In genomic region chr7:99504281-99504602, GRCh38 we compare ENCODE assay signal across 8 cellular contexts. TPM values are rescaled to one million over a fixed set of nuclear protein-coding genes. Genes with fewer than 3 reads are reported as not detected.
A peak's percentile ranks its signal among the peaks of the same experiment; 100 is the strongest.
DNase-seq lines count a peak whose midpoint lies in the region; ATAC-seq, FAIRE-seq and TF ChIP-seq lines count a peak whose summit lies in the region.

No MANE protein-coding gene starts in this region.

- H3K56ac ChIP-seq in H1 (replicated peaks; ENCODE audit: insufficient read length, low read depth, low read length) = no peak overlapping the region

- H3K79me1 ChIP-seq in H1 (ENCODE audit: low read depth, low read length) = no peaks in the 10 kb centered on the region

- POLR2A ChIA-PET in PC-9 (lab: Charles Lee; ENCODE audit: unreplicated experiment) (interaction anchor here (0.5 to 1.1 kb wide), 6 partner anchors 10 to 1034 kb away, joined by 3 to 5 read pairs (median 3); partner anchors contain the start of gene ZNF655), H1 (lab: Charles Lee; ENCODE audit: partially characterized antibody) (interaction anchor here (0.8 to 3.2 kb wide), 16 partner anchors 9 to 95 kb away, joined by 3 to 26 read pairs (median 6); partner anchors contain the start of genes ATP5MF, BUD31, FAM200A and PDAP1)

- H3K4me2 ChIP-seq in PC-9 (peak overlapping the region; percentile 91), H1 (ENCODE audit: insufficient read depth in 1 of 2, low read depth in 2 of 2, low read length in 2 of 2) (peak overlapping the region; percentile 47 to 62)

- TF ChIP-seq POLR2A in H1 (IDR thresholded peaks at IDR 0.05; ENCODE audit: control extremely low read depth in 1 of 2, low read depth in 2 of 2, low read length in 2 of 2) = no peak

- ATAC-seq in Right ventricle myocardium inferior = no peak

- no peak overlapping the region for H4K8ac ChIP-seq in H1 (ENCODE audit: extremely low read depth, insufficient read depth, low read length)

- DNase-seq in cardiac muscle cell (ENCODE audit: low read depth in 1 of 2, low spot score in 1 of 2) = peak in 1 of 2 donors; percentile 99
- DNase-seq in Right ventricle myocardium inferior (ENCODE audit: missing footprints) = no peak
- DNase-seq in PC-9 = peak in 1 of 2 experiments; percentile 90
- peak; percentile 94 to 97 for DNase-seq in H1 (ENCODE audit: low read depth in 1 of 2, low spot score in 2 of 2)
- DNase-seq in neural crest cell (ENCODE audit: low read depth, low spot score) = peak; percentile 99
- DNase-seq in cerebellar nuclear complex (lab: John Stamatoyannopoulos, UW) = no peak
- no peak for DNase-seq in activated effector memory CD4-positive, alpha-beta T cell treated with anti-CD3 and anti-CD28 coated beads, Interleukin-2, amount 50 U/mL, for 16 hours
- no peak for DNase-seq in effector CD8-positive, alpha-beta T cell (lab: John Stamatoyannopoulos, UW)

- BruUV-seq in PC-9 (replicated peaks; lab: Mats Ljungman, UMichigan) = no TSS peak

- no peak overlapping the region for H2BK20ac ChIP-seq in H1 (ENCODE audit: low read length)

- H4K91ac ChIP-seq in H1 (replicated peaks; ENCODE audit: insufficient read length, low read length) = no peak overlapping the region

- no peak overlapping the region for H2BK12ac ChIP-seq in H1 (ENCODE audit: low read depth, low read length)

- no peak for TF ChIP-seq RAD21 in H1 (IDR thresholded peaks at IDR 0.05 in 1 of 2, conservative IDR thresholded peaks at IDR 0.05 in 1 of 2; ENCODE audit: low read depth in 2 of 2, low read length in 2 of 2)

- H3K18ac ChIP-seq in H1 (ENCODE audit: extremely low read depth, low read length) = no peak overlapping the region

- no peak overlapping the region for H3K23ac ChIP-seq in H1 (ENCODE audit: insufficient read length)

- no peak overlapping the region for H4K5ac ChIP-seq in H1 (ENCODE audit: insufficient read length, low read depth, low read length)

- intact Hi-C loops in Right ventricle myocardium inferior (cut with DNase I) = loop anchor here (2.0 to 5.0 kb wide), 3 partner anchors 31 to 65 kb away; partner anchors contain the start of genes CPSF4, FAM200A, PTCD1 and ZNF789
- intact Hi-C loops in PC-9 (cut with micrococcal nuclease; ENCODE audit: unreplicated experiment) = loop anchor here (2.0 kb wide), 1 partner anchor 59 kb away; no protein-coding TSS in a partner anchor

- no peak for FAIRE-seq in H1 (lab: Jason Lieb, UNC)

- H3K23me2 ChIP-seq in H1 (ENCODE audit: low read depth, low read length) = peaks cover 5% of the 10 kb centered on the region; the same call in 1 of the 2 replicates

- H3K9me2 ChIP-seq in PC-9 (ENCODE audit: insufficient read depth) = no peaks in the 10 kb centered on the region

- peaks cover 39% of the 10 kb centered on the region for H3K4me1 Mint-ChIP-seq in neural crest cell

- H2AK5ac ChIP-seq in H1 (ENCODE audit: low read depth, low read length) = no peak overlapping the region

- H2BK5ac ChIP-seq in H1 (ENCODE audit: low read depth, low read length) = peak overlapping the region; percentile 96; the same call in 1 of the 2 replicates

- WGBS in H1 (ENCODE audit: extremely low coverage in 1 of 2, insufficient coverage in 1 of 2, insufficient read length in 1 of 2, insufficient replicate concordance in 2 of 2, low coverage in 1 of 2, low lambda C conversion rate in 2 of 2, missing lambda C conversion rate in 1 of 2), 2 experiments = 14% methylated on average over 19 of the region's 19 CpGs; no CpG with 5 or more reads in 1 of the 2 experiments

- no peak for TF ChIP-seq EP300 in H1 (IDR thresholded peaks at IDR 0.05; ENCODE audit: borderline replicate concordance in 1 of 2, low read depth in 2 of 2, low read length in 2 of 2)

- CTCF ChIA-PET in PC-9 (lab: Charles Lee) = no interaction called here
- CTCF ChIA-PET in H1 (lab: Charles Lee; ENCODE audit: partially characterized antibody) = interaction anchor here (1.1 kb wide), 1 partner anchor 12 kb away, joined by 4 read pairs; no protein-coding TSS in a partner anchor

- H3K9me3 Mint-ChIP-seq in neural crest cell = no peaks in the 10 kb centered on the region

- no peak overlapping the region for H2BK15ac ChIP-seq in H1 (ENCODE audit: low read length)

- 0 out of 2 replicates have a peak, but pooled peaks cover 9% of the 10 kb centered on the region for H3F3A ChIP-seq in PC-9 (ENCODE audit: insufficient read depth, low read depth)

- H2BK120ac ChIP-seq in H1 (replicated peaks; ENCODE audit: low read depth, low read length) = no peak overlapping the region

- H3K36me3 Mint-ChIP-seq in neural crest cell (ENCODE audit: low read depth) = peaks cover 2% of the 10 kb centered on the region

- no peak for TF ChIP-seq CTCF in cardiac muscle cell (IDR thresholded peaks at IDR 0.05; ENCODE audit: low read depth, low read length)
- no peak for TF ChIP-seq CTCF in PC-9 (conservative IDR thresholded peaks at IDR 0.05)
- no peak for TF ChIP-seq CTCF in H1 (IDR thresholded peaks at IDR 0.05; ENCODE audit: control extremely low read depth in 1 of 3, insufficient read depth in 1 of 3, low read depth in 1 of 3, low read length in 3 of 3)
- TF ChIP-seq CTCF in neural crest cell (conservative IDR thresholded peaks at IDR 0.05) = no peak

- H3K9ac ChIP-seq in H1 (replicated peaks in 1 of 4; ENCODE audit: extremely low read depth in 1 of 4, low read depth in 3 of 4, low read length in 3 of 4) = no peak overlapping the region; a peak in 2 of 7 replicates

- peak overlapping the region; percentile 99 for H3K27ac Mint-ChIP-seq in neural crest cell (ENCODE audit: unreplicated experiment)

- H3K27ac ChIP-seq in cardiac muscle cell (peak overlapping the region; percentile 87), PC-9 (no peak overlapping the region), H1 (ENCODE audit: low read depth, low read length) (no peak overlapping the region)

- H3K27me3 Mint-ChIP-seq in neural crest cell (ENCODE audit: low read depth) = no peaks in the 10 kb centered on the region

- H3K27me3 ChIP-seq in cardiac muscle cell = no peaks in the 10 kb centered on the region
- H3K27me3 ChIP-seq in PC-9 (ENCODE audit: insufficient read depth, low read depth) = no peaks in the 10 kb centered on the region
- H3K27me3 ChIP-seq in H1 (replicated peaks in 1 of 4; ENCODE audit: control insufficient read depth in 3 of 4, extremely low read depth in 1 of 4, insufficient read depth in 3 of 4, low read length in 3 of 4) = no peaks in the 10 kb centered on the region

- no peak overlapping the region for H3K4ac ChIP-seq in H1 (replicated peaks; ENCODE audit: insufficient read length, low read depth, low read length)

- H3K79me2 ChIP-seq in PC-9 (ENCODE audit: low read depth) = peaks cover 35% of the 10 kb centered on the region
- peaks cover 0 to 30% of the 10 kb centered on the region in 2 experiments; a peak in 3 of 4 replicates for H3K79me2 ChIP-seq in H1 (ENCODE audit: control insufficient read depth in 1 of 2, insufficient read depth in 2 of 2, low read length in 2 of 2)

- peak overlapping the region; percentile 92 for H3K4me3 ChIP-seq in cardiac muscle cell
- peak overlapping the region; percentile 71 for H3K4me3 ChIP-seq in PC-9
- H3K4me3 ChIP-seq in H1 (ENCODE audit: extremely low read depth in 1 of 4, insufficient read depth in 2 of 4, low read depth in 3 of 4, low read length in 4 of 4) = peak overlapping the region; percentile 89 to 97 (median 94)

- H3K36me3 ChIP-seq in cardiac muscle cell = no peaks in the 10 kb centered on the region
- 0 out of 2 replicates have a peak, but pooled peaks cover 3% of the 10 kb centered on the region for H3K36me3 ChIP-seq in PC-9 (ENCODE audit: low read depth)
- no peaks in the 10 kb centered on the region; a peak in 1 of 8 replicates for H3K36me3 ChIP-seq in H1 (ENCODE audit: control insufficient read depth in 2 of 4, insufficient read depth in 4 of 4, low read length in 3 of 4)

- peak overlapping the region; percentile 98 for H3K4me3 Mint-ChIP-seq in neural crest cell

- H2AFZ ChIP-seq in PC-9 (peak overlapping the region; percentile 84), H1 (ENCODE audit: low read length) (0 out of 2 replicates have a peak overlapping the region, but pooled peaks have one; percentile 44)

- H3K14ac ChIP-seq in H1 (ENCODE audit: insufficient read length) = no peak overlapping the region

- H3K4me1 ChIP-seq in cardiac muscle cell (ENCODE audit: low read depth) (peaks cover 17% of the 10 kb centered on the region), PC-9 (replicated peaks; ENCODE audit: insufficient read depth) (peaks cover 14% of the 10 kb centered on the region), H1 (replicated peaks in 1 of 4; ENCODE audit: control insufficient read depth in 3 of 4, insufficient read depth in 4 of 4, low read length in 3 of 4) (peaks cover 0 to 7% (median 4%) of the 10 kb centered on the region in 4 experiments; a peak in 5 of 7 replicates)

- H4K20me1 ChIP-seq in PC-9 (ENCODE audit: insufficient read depth) = no peaks in the 10 kb centered on the region; the same call in 1 of the 2 replicates
- H4K20me1 ChIP-seq in H1 (replicated peaks in 1 of 2; ENCODE audit: control insufficient read depth in 1 of 2, insufficient read depth in 2 of 2, low read length in 2 of 2) = peaks cover 3% of the 10 kb centered on the region in 2 experiments

- H3K9me3 ChIP-seq in cardiac muscle cell (ENCODE audit: low read depth) (no peaks in the 10 kb centered on the region), PC-9 (ENCODE audit: insufficient read depth, low read depth) (no peaks in the 10 kb centered on the region), H1 (ENCODE audit: insufficient read depth in 2 of 2, low read depth in 1 of 2, low read length in 1 of 2) (no peaks in the 10 kb centered on the region)

RNA-seq across cellular contexts. Expression of gene ZKSCAN5, which starts 0.2 kb away (rescaled TPM):
- total RNA-seq in cardiac muscle cell = 13.2 and 17.6 TPM in 2 replicates
- polyA plus RNA-seq in cardiac muscle cell = 6.2 and 12.0 TPM in 2 replicates
- total RNA-seq in Right ventricle myocardium inferior = 6.7 TPM
- 10.0 and 13.2 TPM in 2 replicates for total RNA-seq in PC-9 (2021)
- total RNA-seq in H1 (2021; fragmentation: NEBNext Ultra II Directional; extraction: Animal tissue kit (Norgen Biotek cat#: 25700)) = 12.9 and 13.5 TPM in 2 replicates
- 4.3 and 5.3 TPM in 2 replicates for polyA plus RNA-seq in H1 (2011; rRNA removed)
- 7.4 TPM for polyA plus RNA-seq in H1 (2011; cell fraction: cytosol; rRNA removed)
- polyA plus RNA-seq in H1 (2011; cell fraction: nucleus; rRNA removed) = 7.8 TPM
- polyA plus RNA-seq in H1 (2012, experiment 1 of 2) = 9.3 to 11.7 TPM (median 10.3 TPM) in 4 replicates
- polyA plus RNA-seq in H1 (2012, experiment 2 of 2) = 1.1 TPM
- 8.4 TPM for polyA plus RNA-seq in H1 (2013, experiment 1 of 2)
- polyA plus RNA-seq in H1 (2013, experiment 2 of 2) = 8.9 TPM
- 23.9 TPM in 2 replicates for polyA minus RNA-seq in H1 (2011; rRNA and poly(A)+ RNA removed)
- polyA minus RNA-seq in H1 (2011; cell fraction: cytosol; rRNA and poly(A)+ RNA removed) = 10.9 TPM
- polyA minus RNA-seq in H1 (2011; cell fraction: nucleus; rRNA and poly(A)+ RNA removed) = 10.7 TPM
- 21.5 and 21.7 TPM in 2 replicates for total RNA-seq in neural crest cell

RNA-seq across cellular contexts. Expression of gene ZNF394, which starts 4.2 kb away (rescaled TPM):
- total RNA-seq in cardiac muscle cell = 17.3 and 32.0 TPM in 2 replicates
- polyA plus RNA-seq in cardiac muscle cell = 18.7 and 21.9 TPM in 2 replicates
- 17.6 TPM for total RNA-seq in Right ventricle myocardium inferior
- total RNA-seq in PC-9 (2021) = 21.1 and 34.1 TPM in 2 replicates
- 19.3 and 24.0 TPM in 2 replicates for total RNA-seq in H1 (2021; fragmentation: NEBNext Ultra II Directional; extraction: Animal tissue kit (Norgen Biotek cat#: 25700))
- polyA plus RNA-seq in H1 (2011; rRNA removed) = 6.6 and 7.6 TPM in 2 replicates
- polyA plus RNA-seq in H1 (2011; cell fraction: cytosol; rRNA removed) = 11.1 TPM
- 5.8 TPM for polyA plus RNA-seq in H1 (2011; cell fraction: nucleus; rRNA removed)
- polyA plus RNA-seq in H1 (2012, experiment 1 of 2) = 15.6 to 17.2 TPM (median 15.8 TPM) in 4 replicates
- polyA plus RNA-seq in H1 (2012, experiment 2 of 2) = 7.8 TPM
- 11.4 TPM for polyA plus RNA-seq in H1 (2013, experiment 1 of 2)
- 11.3 TPM for polyA plus RNA-seq in H1 (2013, experiment 2 of 2)
- polyA minus RNA-seq in H1 (2011; rRNA and poly(A)+ RNA removed) = 12.1 and 15.3 TPM in 2 replicates
- polyA minus RNA-seq in H1 (2011; cell fraction: cytosol; rRNA and poly(A)+ RNA removed) = 13.5 TPM
- 15.7 TPM for polyA minus RNA-seq in H1 (2011; cell fraction: nucleus; rRNA and poly(A)+ RNA removed)
- total RNA-seq in neural crest cell = 17.5 and 19.5 TPM in 2 replicates

RNA-seq across cellular contexts. Expression of gene ZNF789, which starts 31.6 kb away (rescaled TPM):
- total RNA-seq in cardiac muscle cell (9.0 and 12.7 TPM in 2 replicates), Right ventricle myocardium inferior (2.9 TPM), PC-9 (2021) (30.8 and 38.8 TPM in 2 replicates), neural crest cell (25.6 and 27.8 TPM in 2 replicates)
- polyA plus RNA-seq in cardiac muscle cell (10.2 and 15.3 TPM in 2 replicates), H1 (2011; rRNA removed) (9.4 and 12.5 TPM in 2 replicates)
- total RNA-seq in H1 (2021; fragmentation: NEBNext Ultra II Directional; extraction: Animal tissue kit (Norgen Biotek cat#: 25700)) = 9.9 and 11.4 TPM in 2 replicates
- polyA plus RNA-seq in H1 (2011; cell fraction: cytosol; rRNA removed) = 15.7 TPM
- 14.4 TPM for polyA plus RNA-seq in H1 (2011; cell fraction: nucleus; rRNA removed)
- polyA plus RNA-seq in H1 (2012, experiment 1 of 2) = 11.7 to 15.0 TPM (median 12.4 TPM) in 4 replicates
- polyA plus RNA-seq in H1 (2012, experiment 2 of 2) = 5.3 TPM
- polyA plus RNA-seq in H1 (2013, experiment 1 of 2) = 9.7 TPM
- 9.0 TPM for polyA plus RNA-seq in H1 (2013, experiment 2 of 2)
- polyA minus RNA-seq in H1 (2011; rRNA and poly(A)+ RNA removed) = 8.8 and 11.4 TPM in 2 replicates
- 10.3 TPM for polyA minus RNA-seq in H1 (2011; cell fraction: cytosol; rRNA and poly(A)+ RNA removed)
- polyA minus RNA-seq in H1 (2011; cell fraction: nucleus; rRNA and poly(A)+ RNA removed) = 18.2 TPM

RNA-seq across cellular contexts. Expression of gene ATP5MF, which starts 38.3 kb away (rescaled TPM):
- total RNA-seq in cardiac muscle cell (987 and 2,981 TPM in 2 replicates), Right ventricle myocardium inferior (961 TPM), PC-9 (2021) (251 and 660 TPM in 2 replicates), neural crest cell (403 and 423 TPM in 2 replicates)
- polyA plus RNA-seq in cardiac muscle cell (979 and 1,270 TPM in 2 replicates), H1 (2011; rRNA removed) (2,240 and 4,362 TPM in 2 replicates)
- 506 and 539 TPM in 2 replicates for total RNA-seq in H1 (2021; fragmentation: NEBNext Ultra II Directional; extraction: Animal tissue kit (Norgen Biotek cat#: 25700))
- polyA plus RNA-seq in H1 (2011; cell fraction: cytosol; rRNA removed) = 1,896 TPM
- polyA plus RNA-seq in H1 (2011; cell fraction: nucleus; rRNA removed) = 311 TPM
- polyA plus RNA-seq in H1 (2012, experiment 1 of 2) = 1,096 to 1,517 TPM (median 1,385 TPM) in 4 replicates
- polyA plus RNA-seq in H1 (2012, experiment 2 of 2) = 20,372 TPM
- 727 TPM for polyA plus RNA-seq in H1 (2013, experiment 1 of 2)
- polyA plus RNA-seq in H1 (2013, experiment 2 of 2) = 672 TPM
- polyA minus RNA-seq in H1 (2011; rRNA and poly(A)+ RNA removed) = 145 and 164 TPM in 2 replicates
- 160 TPM for polyA minus RNA-seq in H1 (2011; cell fraction: cytosol; rRNA and poly(A)+ RNA removed)
- 92.3 TPM for polyA minus RNA-seq in H1 (2011; cell fraction: nucleus; rRNA and poly(A)+ RNA removed)

RNA-seq across cellular contexts. Expression of gene FAM200A, which starts 47.7 kb away (rescaled TPM):
- total RNA-seq in cardiac muscle cell = 6.1 and 8.0 TPM in 2 replicates
- 11.1 and 11.9 TPM in 2 replicates for polyA plus RNA-seq in cardiac muscle cell
- total RNA-seq in Right ventricle myocardium inferior = 6.8 TPM
- total RNA-seq in PC-9 (2021) = 6.9 and 7.1 TPM in 2 replicates
- 7.5 and 7.6 TPM in 2 replicates for total RNA-seq in H1 (2021; fragmentation: NEBNext Ultra II Directional; extraction: Animal tissue kit (Norgen Biotek cat#: 25700))
- 3.2 and 4.3 TPM in 2 replicates for polyA plus RNA-seq in H1 (2011; rRNA removed)
- polyA plus RNA-seq in H1 (2011; cell fraction: cytosol; rRNA removed) = 5.4 TPM
- polyA plus RNA-seq in H1 (2011; cell fraction: nucleus; rRNA removed) = 0.94 TPM
- polyA plus RNA-seq in H1 (2012, experiment 1 of 2) = 4.4 to 6.7 TPM (median 4.8 TPM) in 4 replicates
- 0.56 TPM for polyA plus RNA-seq in H1 (2012, experiment 2 of 2)
- 4.5 TPM for polyA plus RNA-seq in H1 (2013, experiment 1 of 2)
- 4.8 TPM for polyA plus RNA-seq in H1 (2013, experiment 2 of 2)
- polyA minus RNA-seq in H1 (2011; rRNA and poly(A)+ RNA removed) = 2.2 and 3.1 TPM in 2 replicates
- polyA minus RNA-seq in H1 (2011; cell fraction: cytosol; rRNA and poly(A)+ RNA removed) = 3.2 TPM
- polyA minus RNA-seq in H1 (2011; cell fraction: nucleus; rRNA and poly(A)+ RNA removed) = 5.0 TPM
- 10.6 and 10.9 TPM in 2 replicates for total RNA-seq in neural crest cell

Comparison
In these comparisons a context has a peak if more than half of its experiments do, and no peak if none do; other contexts are left out.
1. DNase-seq: peak in H1 (2 of 2) and neural crest cell (single experiment); none in Right ventricle myocardium inferior (single experiment), cerebellar nuclear complex (0 of 2), activated effector memory CD4-positive, alpha-beta T cell treated with anti-CD3 and anti-CD28 coated beads, Interleukin-2, amount 50 U/mL, for 16 hours (single experiment) and effector CD8-positive, alpha-beta T cell (single experiment).
2. Peak in every context shown above with its lines, with median percentiles within 50 percentile points of each other: H3K4me3 ChIP-seq.